12 cellular contexts compared by ENCODE assay signal in the genomic region with DNA sequence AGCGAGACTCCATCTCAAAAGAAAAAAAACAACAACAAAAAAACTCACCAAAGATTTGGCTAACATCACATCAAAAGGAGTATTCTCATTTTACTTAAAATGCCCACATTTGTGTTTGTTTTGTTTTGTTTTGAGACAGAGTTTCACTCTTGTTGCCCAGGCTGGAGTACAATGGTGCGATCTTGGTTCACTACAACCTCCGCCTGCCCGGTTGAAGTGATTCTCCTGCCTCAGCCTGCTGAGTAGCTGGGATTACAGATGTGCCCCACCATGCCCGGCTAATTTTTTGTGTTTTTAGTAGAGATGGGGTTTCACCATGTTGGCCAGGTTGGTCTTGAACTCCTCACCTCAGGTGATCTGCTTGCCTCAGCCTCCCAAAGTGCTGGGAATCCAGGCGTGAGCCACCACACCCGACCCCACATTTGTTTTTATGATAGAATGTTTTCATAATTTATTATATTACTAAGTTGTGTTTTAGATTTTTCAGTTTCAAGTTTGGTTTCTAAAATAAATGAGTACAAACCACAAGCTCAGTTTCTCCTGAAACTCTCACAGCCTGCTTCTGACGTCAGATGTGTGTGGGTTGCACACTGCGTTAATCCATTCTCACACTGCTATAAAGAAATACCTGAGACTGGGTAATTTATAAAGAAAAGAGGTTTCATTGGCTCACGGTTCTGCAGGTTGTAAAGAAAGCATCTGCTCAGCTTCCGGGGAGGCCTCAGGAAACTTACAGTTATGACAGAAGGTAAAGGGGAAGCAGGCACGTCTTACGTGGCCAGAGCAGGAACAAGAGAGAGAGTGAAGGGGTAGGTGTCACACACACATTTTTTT. TPM values are rescaled to one million over a fixed set of nuclear protein-coding genes. Genes with fewer than 3 reads are reported as not detected.
DNase-seq lines count a peak whose midpoint lies in the region; ATAC-seq, FAIRE-seq and TF ChIP-seq lines count a peak whose summit lies in the region.
"Not testable (repeated sequence)": the region's sequence is repeated elsewhere in the genome, so short reads cannot be mapped to it uniquely, and the experiment has no call there.
"Had no signal": no experiment of that assay in that cellular context is flagged by ENCODE, and none has a peak within 500 bp of the region (broad histone marks: within the 10 kb centered on the region; RNA-seq: fewer than 3 reads in every experiment).

No MANE protein-coding gene starts in this region.

- H3K4me2 ChIP-seq in BLaER1 treated with 17β-estradiol and CSF1 and Interleukin-3, amounts not matched to agents 10 nM and 100 nM = peak overlapping the region in 10 of 11 experiments; percentile 15 to 68 (median 56); a peak in 13 of 22 replicates
- not testable (repeated sequence) for H3K4me2 ChIP-seq in HepG2 (ENCODE audit: low read depth, low read length)

- BruUV-seq in HepG2 (replicated peaks; lab: Mats Ljungman, UMichigan) = not testable (repeated sequence)

- H3K4me1 Mint-ChIP-seq in WTC11 = peaks cover 17% of the 10 kb centered on the region
- peaks cover 47% of the 10 kb centered on the region for H3K4me1 Mint-ChIP-seq in activated T-cell treated with anti-CD3 and anti-CD28 coated beads, Interleukin-2, amount 50 U/mL, for 24 hours (ENCODE audit: low read depth)

- POLR2A ChIA-PET in WTC11 (lab: Charles Lee); HepG2 (lab: Yijun Ruan, JAX): not testable (repeated sequence)

- H3K27me3 Mint-ChIP-seq in WTC11 (ENCODE audit: low read depth); activated T-cell treated with anti-CD3 and anti-CD28 coated beads, Interleukin-2, amount 50 U/mL, for 24 hours: not testable (repeated sequence)

- H3K27ac ChIP-seq in BLaER1 treated with 17β-estradiol and CSF1 and Interleukin-3, amounts not matched to agents 10 nM and 100 nM; HepG2 (ENCODE audit: extremely low read length, insufficient read depth, low read length): not testable (repeated sequence)

- 57% methylated on average over 13 of the region's 13 CpGs for whole genome bisulfite sequencing in HepG2 (ENCODE audit: low lambda C conversion rate)

- H3K9ac ChIP-seq in BLaER1 treated with 17β-estradiol and CSF1 and Interleukin-3, amounts not matched to agents 10 nM and 100 nM; HepG2 (ENCODE audit: insufficient read depth, low read depth, low read length): not testable (repeated sequence)

- peaks cover 74% of the 10 kb centered on the region for H3K36me3 Mint-ChIP-seq in WTC11
- not testable (repeated sequence) for H3K36me3 Mint-ChIP-seq in activated T-cell treated with anti-CD3 and anti-CD28 coated beads, Interleukin-2, amount 50 U/mL, for 24 hours (ENCODE audit: low read depth)

- ATAC-seq in GM18873 (IDR thresholded peaks at IDR 0.05; ENCODE audit: low FRiP score, unreplicated experiment) (peak; percentile 68), GM21825 (IDR thresholded peaks at IDR 0.05; ENCODE audit: unreplicated experiment) (peak; percentile 57), HG03432 (IDR thresholded peaks at IDR 0.05; ENCODE audit: unreplicated experiment) (peak; percentile 58)
- ATAC-seq in WTC11, HepG2: not testable (repeated sequence)

- TF ChIP-seq RAD21 in HepG2 (CRISPR knock-in tag; IDR thresholded peaks at IDR 0.05) = not testable (repeated sequence)

- not testable (repeated sequence) for H3K79me2 ChIP-seq in HepG2 (ENCODE audit: insufficient read depth, low read length)

- not testable (repeated sequence) for H3K27me3 ChIP-seq in BLaER1 treated with 17β-estradiol and CSF1 and Interleukin-3, amounts not matched to agents 10 nM and 100 nM; HepG2 (ENCODE audit: control insufficient read depth in 1 of 2, insufficient read depth in 2 of 2, low read length in 2 of 2)

- not testable (repeated sequence) for H4K20me1 ChIP-seq in BLaER1 treated with 17β-estradiol and CSF1 and Interleukin-3, amounts not matched to agents 10 nM and 100 nM; HepG2 (ENCODE audit: insufficient read depth, low read length)

- not testable (repeated sequence) for TF ChIP-seq CTCF in WTC11 (IDR thresholded peaks at IDR 0.05); HepG2 (CRISPR knock-in tag; IDR thresholded peaks at IDR 0.05)

- CTCF ChIA-PET in WTC11 (lab: Charles Lee) = interaction anchor here (0.7 to 1.3 kb wide), 2 partner anchors 31 to 91 kb away, joined by 3 to 5 read pairs; no protein-coding TSS in a partner anchor
- CTCF ChIA-PET in HepG2 (lab: Yijun Ruan, JAX; ENCODE audit: low intra/inter-chr PET ratio, low total read pairs) = not testable (repeated sequence)

- in situ Hi-C loops in HepG2 (cut with HindIII; ENCODE audit: extremely low pct_ligation_motif_present, low pct_unique_long_range_greater_than_20kb) = not testable (repeated sequence)

- intact Hi-C loops in HepG2 (cut with micrococcal nuclease; ENCODE audit: unreplicated experiment) = not testable (repeated sequence)

- peaks cover 23 to 71% (median 60%) of the 10 kb centered on the region in 10 experiments for H3K4me1 ChIP-seq in BLaER1 treated with 17β-estradiol and CSF1 and Interleukin-3, amounts not matched to agents 10 nM and 100 nM
- H3K4me1 ChIP-seq in HepG2 (ENCODE audit: insufficient read depth, low read length) = peaks cover 43% of the 10 kb centered on the region

- not testable (repeated sequence) for H3K36me3 ChIP-seq in BLaER1 treated with 17β-estradiol and CSF1 and Interleukin-3, amounts not matched to agents 10 nM and 100 nM; HepG2 (replicated peaks in 1 of 2; ENCODE audit: control insufficient read depth in 1 of 2, insufficient read depth in 2 of 2, low read length in 2 of 2)

- not testable (repeated sequence) for FAIRE-seq in HepG2 (lab: Jason Lieb, UNC)

- H3K4me3 Mint-ChIP-seq in WTC11 = not testable (repeated sequence)
- peak overlapping the region; percentile 45 for H3K4me3 Mint-ChIP-seq in activated T-cell treated with anti-CD3 and anti-CD28 coated beads, Interleukin-2, amount 50 U/mL, for 24 hours

- TF ChIP-seq EP300 in HepG2 (IDR thresholded peaks at IDR 0.05; ENCODE audit: low read depth in 2 of 2, low read length in 2 of 2); HepG2 (CRISPR knock-in tag; IDR thresholded peaks at IDR 0.05; ENCODE audit: borderline replicate concordance): not testable (repeated sequence)

- not testable (repeated sequence) for H3K4me3 ChIP-seq in BLaER1 treated with 17β-estradiol and CSF1 and Interleukin-3, amounts not matched to agents 10 nM and 100 nM; HepG2 (replicated peaks in 1 of 3; ENCODE audit: insufficient read depth in 1 of 3, low read depth in 2 of 3, low read length in 3 of 3)

- not testable (repeated sequence) for H3K9me3 Mint-ChIP-seq in WTC11; activated T-cell treated with anti-CD3 and anti-CD28 coated beads, Interleukin-2, amount 50 U/mL, for 24 hours

- peak overlapping the region; percentile 89; the same call in 1 of the 2 replicates for H3K27ac Mint-ChIP-seq in WTC11
- H3K27ac Mint-ChIP-seq in activated T-cell treated with anti-CD3 and anti-CD28 coated beads, Interleukin-2, amount 50 U/mL, for 24 hours = peak overlapping the region; percentile 95

- DNase-seq in WTC11 (ENCODE audit: low spot score); HepG2 (ENCODE audit: low spot score): not testable (repeated sequence)
- DNase-seq in activated T-cell treated with anti-CD3 and anti-CD28 coated beads, Interleukin-2, amount 50 U/mL, for 24 hours = peak; percentile 77
- peak; percentile 67 to 85 (median 81) for DNase-seq in stimulated activated CD4-positive, alpha-beta T cell treated with anti-CD3 and anti-CD28 coated beads, TNF-alpha, amount 100 ng/mL, for 24 hours (ENCODE audit: low read depth in 3 of 3)

- H3K9me3 ChIP-seq in BLaER1 treated with 17β-estradiol and CSF1 and Interleukin-3, amounts not matched to agents 10 nM and 100 nM (replicated peaks in 1 of 11); HepG2 (ENCODE audit: low read length): not testable (repeated sequence)

- TF ChIP-seq POLR2A in HepG2 (IDR thresholded peaks at IDR 0.05; ENCODE audit: insufficient read depth in 1 of 2, low read depth in 2 of 2, low read length in 2 of 2) = not testable (repeated sequence)

- H2AFZ ChIP-seq in HepG2 (ENCODE audit: low read length) = not testable (repeated sequence)

RNA-seq across cellular contexts. Expression of a gene that starts 13.8 kb away (rescaled TPM):
- 0.09 to 0.14 TPM (median 0.11 TPM) in 3 replicates for total RNA-seq in WTC11 (2021)
- total RNA-seq in HepG2 (2016; rRNA removed; fragmentation: Illumina TruSeq; extraction: Trizol) = not detected in 2 replicates
- not detected in 2 replicates for total RNA-seq in HepG2 (2016; cell fraction: cytosol; rRNA removed; fragmentation: Illumina TruSeq; extraction: Trizol; ENCODE audit: low read depth)
- total RNA-seq in HepG2 (2016; cell fraction: insoluble cytoplasmic fraction; rRNA removed; fragmentation: Illumina TruSeq; extraction: Trizol) = not detected in 2 replicates
- not detected in 2 replicates for total RNA-seq in HepG2 (2016; cell fraction: membrane; rRNA removed; fragmentation: Illumina TruSeq; extraction: Trizol)
- not detected in 2 replicates for total RNA-seq in HepG2 (2016; cell fraction: nucleus; rRNA removed; fragmentation: Illumina TruSeq; extraction: Trizol)
- polyA plus RNA-seq in HepG2 (2011; rRNA removed) = not detected in 2 replicates
- not detected in 2 replicates for polyA plus RNA-seq in HepG2 (2011; cell fraction: cytosol; rRNA removed)
- not detected in 2 replicates for polyA plus RNA-seq in HepG2 (2011; cell fraction: nucleus; rRNA removed)
- not detected in 2 replicates for polyA plus RNA-seq in HepG2 (2012)
- polyA plus RNA-seq in HepG2 (2016; cell fraction: cytosol; fragmentation: Illumina TruSeq; extraction: Trizol; ENCODE audit: low read depth) = not detected in 2 replicates
- not detected in 2 replicates for polyA plus RNA-seq in HepG2 (2016; cell fraction: insoluble cytoplasmic fraction; fragmentation: Illumina TruSeq; extraction: Trizol; ENCODE audit: low read depth)
- polyA plus RNA-seq in HepG2 (2016; cell fraction: membrane; fragmentation: Illumina TruSeq; extraction: Trizol; ENCODE audit: low read depth) = not detected in 2 replicates
- polyA plus RNA-seq in HepG2 (2016; cell fraction: nucleus; fragmentation: Illumina TruSeq; extraction: Trizol; ENCODE audit: insufficient read depth, low read depth) = not detected in 2 replicates
- not detected in 2 replicates for polyA minus RNA-seq in HepG2 (2011; rRNA and poly(A)+ RNA removed; ENCODE audit: low replicate concordance)
- polyA minus RNA-seq in HepG2 (2011; cell fraction: cytosol; rRNA and poly(A)+ RNA removed) = not detected in 2 replicates
- polyA minus RNA-seq in HepG2 (2011; cell fraction: nucleus; rRNA and poly(A)+ RNA removed) = not detected in 2 replicates
- total RNA-seq: SJSA1 had no signal

RNA-seq across cellular contexts. Expression of a gene that starts 46.1 kb away (rescaled TPM):
- total RNA-seq in WTC11 (2021) = not detected in 3 replicates
- total RNA-seq in HepG2 (2016; rRNA removed; fragmentation: Illumina TruSeq; extraction: Trizol) = 0.07 and 0.15 TPM in 2 replicates
- 0.18 and 0.30 TPM in 2 replicates for total RNA-seq in HepG2 (2016; cell fraction: cytosol; rRNA removed; fragmentation: Illumina TruSeq; extraction: Trizol; ENCODE audit: low read depth)
- total RNA-seq in HepG2 (2016; cell fraction: insoluble cytoplasmic fraction; rRNA removed; fragmentation: Illumina TruSeq; extraction: Trizol) = 0.09 TPM in 2 replicates
- 0.17 and 0.22 TPM in 2 replicates for total RNA-seq in HepG2 (2016; cell fraction: membrane; rRNA removed; fragmentation: Illumina TruSeq; extraction: Trizol)
- total RNA-seq in HepG2 (2016; cell fraction: nucleus; rRNA removed; fragmentation: Illumina TruSeq; extraction: Trizol) = not detected in 2 replicates
- 0.01 and 0.04 TPM in 2 replicates for polyA plus RNA-seq in HepG2 (2011; rRNA removed)
- 0.01 TPM in 1 of 2 replicates, not detected in the other for polyA plus RNA-seq in HepG2 (2011; cell fraction: cytosol; rRNA removed)
- polyA plus RNA-seq in HepG2 (2011; cell fraction: nucleus; rRNA removed) = not detected in 2 replicates
- 0.11 TPM in 1 of 2 replicates, not detected in the other for polyA plus RNA-seq in HepG2 (2012)
- polyA plus RNA-seq in HepG2 (2016; cell fraction: cytosol; fragmentation: Illumina TruSeq; extraction: Trizol; ENCODE audit: low read depth) = 0.35 and 0.42 TPM in 2 replicates
- 0.12 and 0.16 TPM in 2 replicates for polyA plus RNA-seq in HepG2 (2016; cell fraction: insoluble cytoplasmic fraction; fragmentation: Illumina TruSeq; extraction: Trizol; ENCODE audit: low read depth)
- 0.26 and 0.42 TPM in 2 replicates for polyA plus RNA-seq in HepG2 (2016; cell fraction: membrane; fragmentation: Illumina TruSeq; extraction: Trizol; ENCODE audit: low read depth)
- 0.13 TPM in 1 of 2 replicates, not detected in the other for polyA plus RNA-seq in HepG2 (2016; cell fraction: nucleus; fragmentation: Illumina TruSeq; extraction: Trizol; ENCODE audit: insufficient read depth, low read depth)
- 0.05 TPM in 1 of 2 replicates, not detected in the other for polyA minus RNA-seq in HepG2 (2011; rRNA and poly(A)+ RNA removed; ENCODE audit: low replicate concordance)
- not detected in 2 replicates for polyA minus RNA-seq in HepG2 (2011; cell fraction: cytosol; rRNA and poly(A)+ RNA removed)
- not detected in 2 replicates for polyA minus RNA-seq in HepG2 (2011; cell fraction: nucleus; rRNA and poly(A)+ RNA removed)
- total RNA-seq: A172, HT-29, prostate gland, SJSA1 had no signal

RNA-seq across cellular contexts. Expression of a gene that starts 53.0 kb away (rescaled TPM):
- total RNA-seq in WTC11 (2021) (138 to 187 TPM (median 182 TPM) in 3 replicates), HepG2 (2016; rRNA removed; fragmentation: Illumina TruSeq; extraction: Trizol) (218 and 244 TPM in 2 replicates)
- 87.1 and 92.9 TPM in 2 replicates for total RNA-seq in HepG2 (2016; cell fraction: cytosol; rRNA removed; fragmentation: Illumina TruSeq; extraction: Trizol; ENCODE audit: low read depth)
- total RNA-seq in HepG2 (2016; cell fraction: insoluble cytoplasmic fraction; rRNA removed; fragmentation: Illumina TruSeq; extraction: Trizol) = 223 and 253 TPM in 2 replicates
- total RNA-seq in HepG2 (2016; cell fraction: membrane; rRNA removed; fragmentation: Illumina TruSeq; extraction: Trizol) = 152 and 159 TPM in 2 replicates
- 99.3 and 115 TPM in 2 replicates for total RNA-seq in HepG2 (2016; cell fraction: nucleus; rRNA removed; fragmentation: Illumina TruSeq; extraction: Trizol)
- polyA plus RNA-seq in HepG2 (2011; rRNA removed) = 130 and 137 TPM in 2 replicates
- polyA plus RNA-seq in HepG2 (2011; cell fraction: cytosol; rRNA removed) = 103 and 170 TPM in 2 replicates
- polyA plus RNA-seq in HepG2 (2011; cell fraction: nucleus; rRNA removed) = 80.0 and 88.2 TPM in 2 replicates
- polyA plus RNA-seq in HepG2 (2012) = 123 and 130 TPM in 2 replicates
- polyA plus RNA-seq in HepG2 (2016; cell fraction: cytosol; fragmentation: Illumina TruSeq; extraction: Trizol; ENCODE audit: low read depth) = 105 and 118 TPM in 2 replicates
- 245 and 255 TPM in 2 replicates for polyA plus RNA-seq in HepG2 (2016; cell fraction: insoluble cytoplasmic fraction; fragmentation: Illumina TruSeq; extraction: Trizol; ENCODE audit: low read depth)
- 133 and 135 TPM in 2 replicates for polyA plus RNA-seq in HepG2 (2016; cell fraction: membrane; fragmentation: Illumina TruSeq; extraction: Trizol; ENCODE audit: low read depth)
- 215 and 218 TPM in 2 replicates for polyA plus RNA-seq in HepG2 (2016; cell fraction: nucleus; fragmentation: Illumina TruSeq; extraction: Trizol; ENCODE audit: insufficient read depth, low read depth)
- 1.2 and 248 TPM in 2 replicates for polyA minus RNA-seq in HepG2 (2011; rRNA and poly(A)+ RNA removed; ENCODE audit: low replicate concordance)
- polyA minus RNA-seq in HepG2 (2011; cell fraction: cytosol; rRNA and poly(A)+ RNA removed) = 160 and 171 TPM in 2 replicates
- 30.1 and 34.9 TPM in 2 replicates for polyA minus RNA-seq in HepG2 (2011; cell fraction: nucleus; rRNA and poly(A)+ RNA removed)

RNA-seq across cellular contexts. Expression of a gene that starts 58.6 kb away (rescaled TPM):
- total RNA-seq in WTC11 (2021) (165 to 182 TPM (median 175 TPM) in 3 replicates), HepG2 (2016; rRNA removed; fragmentation: Illumina TruSeq; extraction: Trizol) (103 and 118 TPM in 2 replicates)
- total RNA-seq in HepG2 (2016; cell fraction: cytosol; rRNA removed; fragmentation: Illumina TruSeq; extraction: Trizol; ENCODE audit: low read depth) = 18.5 and 19.7 TPM in 2 replicates
- total RNA-seq in HepG2 (2016; cell fraction: insoluble cytoplasmic fraction; rRNA removed; fragmentation: Illumina TruSeq; extraction: Trizol) = 91.9 and 121 TPM in 2 replicates
- total RNA-seq in HepG2 (2016; cell fraction: membrane; rRNA removed; fragmentation: Illumina TruSeq; extraction: Trizol) = 25.3 and 25.9 TPM in 2 replicates
- total RNA-seq in HepG2 (2016; cell fraction: nucleus; rRNA removed; fragmentation: Illumina TruSeq; extraction: Trizol) = 125 and 140 TPM in 2 replicates
- polyA plus RNA-seq in HepG2 (2011; rRNA removed) = 68.4 and 95.8 TPM in 2 replicates
- polyA plus RNA-seq in HepG2 (2011; cell fraction: cytosol; rRNA removed) = 37.5 and 70.2 TPM in 2 replicates
- polyA plus RNA-seq in HepG2 (2011; cell fraction: nucleus; rRNA removed) = 159 and 266 TPM in 2 replicates
- 32.0 and 51.7 TPM in 2 replicates for polyA plus RNA-seq in HepG2 (2012)
- polyA plus RNA-seq in HepG2 (2016; cell fraction: cytosol; fragmentation: Illumina TruSeq; extraction: Trizol; ENCODE audit: low read depth) = 11.4 and 13.1 TPM in 2 replicates
- polyA plus RNA-seq in HepG2 (2016; cell fraction: insoluble cytoplasmic fraction; fragmentation: Illumina TruSeq; extraction: Trizol; ENCODE audit: low read depth) = 85.0 and 106 TPM in 2 replicates
- polyA plus RNA-seq in HepG2 (2016; cell fraction: membrane; fragmentation: Illumina TruSeq; extraction: Trizol; ENCODE audit: low read depth) = 15.8 and 19.2 TPM in 2 replicates
- polyA plus RNA-seq in HepG2 (2016; cell fraction: nucleus; fragmentation: Illumina TruSeq; extraction: Trizol; ENCODE audit: insufficient read depth, low read depth) = 240 and 250 TPM in 2 replicates
- polyA minus RNA-seq in HepG2 (2011; rRNA and poly(A)+ RNA removed; ENCODE audit: low replicate concordance) = 158 and 325 TPM in 2 replicates
- polyA minus RNA-seq in HepG2 (2011; cell fraction: cytosol; rRNA and poly(A)+ RNA removed) = 28.8 and 45.0 TPM in 2 replicates
- polyA minus RNA-seq in HepG2 (2011; cell fraction: nucleus; rRNA and poly(A)+ RNA removed) = 109 and 117 TPM in 2 replicates
